Comparison of ENCODE assay signal across 10 cellular contexts in the genomic region with DNA sequence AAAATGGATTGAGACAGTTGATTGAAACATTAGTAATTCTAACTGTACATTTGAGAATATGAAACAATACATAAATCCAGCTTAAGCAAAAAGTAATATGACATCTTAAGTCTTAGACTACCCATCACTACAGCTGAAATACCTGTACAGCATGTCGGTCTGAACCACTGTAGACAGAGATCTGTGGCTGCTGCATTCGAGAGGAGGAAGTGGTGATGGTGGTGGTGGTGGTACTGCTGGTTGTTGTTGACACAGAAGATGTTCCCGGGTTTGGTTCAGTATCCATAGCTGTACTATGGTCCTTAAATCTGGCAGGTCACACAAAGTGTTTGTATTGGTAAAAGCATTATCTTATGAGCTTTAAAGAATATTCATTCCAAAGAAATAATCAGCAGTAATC. TPM values are rescaled to one million over a fixed set of nuclear protein-coding genes. Genes with fewer than 3 reads are reported as not detected.
A peak's percentile ranks its signal among the peaks of the same experiment; 100 is the strongest.
DNase-seq lines count a peak whose midpoint lies in the region; ATAC-seq and TF ChIP-seq lines count a peak whose summit lies in the region.
"Had no signal": no experiment of that assay in that cellular context is flagged by ENCODE, and none has a peak within 500 bp of the region (broad histone marks: within the 10 kb centered on the region; RNA-seq: fewer than 3 reads in every experiment).

No MANE protein-coding gene starts in this region.

- no peaks in the 10 kb centered on the region for H3K27me3 Mint-ChIP-seq in T-helper 1 cell treated with Interleukin-12 subunit alpha and Interleukin-12 subunit beta and Interleukin-4 antibody, amounts not matched to agents 30 μg/mL and 1 μg/mL, for 36 hours (ENCODE audit: low read depth)
- H3K27me3 Mint-ChIP-seq in brain: peaks cover 14% of the 10 kb centered on the region

- peak overlapping the region; percentile 54 for H3K4me3 Mint-ChIP-seq in T-helper 1 cell treated with Interleukin-12 subunit alpha and Interleukin-12 subunit beta and Interleukin-4 antibody, amounts not matched to agents 30 μg/mL and 1 μg/mL, for 36 hours
- H3K4me3 Mint-ChIP-seq in brain: peak overlapping the region; percentile 36 to 65 (median 60)

- no peak for TF ChIP-seq CTCF in brain (conservative IDR thresholded peaks at IDR 0.05)

- H3K9me3 Mint-ChIP-seq in T-helper 1 cell treated with Interleukin-12 subunit alpha and Interleukin-12 subunit beta and Interleukin-4 antibody, amounts not matched to agents 30 μg/mL and 1 μg/mL, for 36 hours: no peaks in the 10 kb centered on the region
- H3K9me3 Mint-ChIP-seq in brain: peaks cover 0 to 3% (median 0%) of the 10 kb centered on the region in 5 experiments

- DNase-seq in stimulated activated CD8-positive, alpha-beta memory T cell treated with anti-CD3 and anti-CD28 coated beads, Interleukin-4, amount 100 ng/mL, for 1 hour (ENCODE audit: low read depth in 2 of 2, low spot score in 1 of 2): peak; percentile 8 to 16
- DNase-seq in SHP77 treated with DMSO at 0.1 percent for 48 hours (lab: John Stamatoyannopoulos, UW) (no peak), NCI-H1436 treated with DMSO at 0.1 percent for 48 hours (lab: John Stamatoyannopoulos, UW) (no peak), NCI-H146 (lab: John Stamatoyannopoulos, UW) (no peak)
- DNase-seq: foreskin fibroblast had no signal

- peak overlapping the region; percentile 66 for H3K27ac Mint-ChIP-seq in T-helper 1 cell treated with Interleukin-12 subunit alpha and Interleukin-12 subunit beta and Interleukin-4 antibody, amounts not matched to agents 30 μg/mL and 1 μg/mL, for 36 hours
- peak overlapping the region; percentile 1 to 54 (median 12) for H3K27ac Mint-ChIP-seq in brain

- H3K36me3 Mint-ChIP-seq in T-helper 1 cell treated with Interleukin-12 subunit alpha and Interleukin-12 subunit beta and Interleukin-4 antibody, amounts not matched to agents 30 μg/mL and 1 μg/mL, for 36 hours (ENCODE audit: low read depth): peaks cover 30% of the 10 kb centered on the region
- H3K36me3 Mint-ChIP-seq in brain: peaks cover 42% of the 10 kb centered on the region

- ATAC-seq in GM19395 (IDR thresholded peaks at IDR 0.05; ENCODE audit: unreplicated experiment) (peak; percentile 31), GM18858 (IDR thresholded peaks at IDR 0.05; ENCODE audit: unreplicated experiment) (no peak)
- ATAC-seq: K562 had no signal

- H3K4me1 Mint-ChIP-seq in T-helper 1 cell treated with Interleukin-12 subunit alpha and Interleukin-12 subunit beta and Interleukin-4 antibody, amounts not matched to agents 30 μg/mL and 1 μg/mL, for 36 hours (ENCODE audit: low read depth): peaks cover 32% of the 10 kb centered on the region
- peaks cover 51% of the 10 kb centered on the region for H3K4me1 Mint-ChIP-seq in brain

RNA-seq across cellular contexts. Expression of gene PHC3, which starts 2.9 kb away (rescaled TPM):
- polyA plus RNA-seq in brain (ENCODE audit: insufficient read depth, low read depth, low replicate concordance): 5.3 TPM

RNA-seq across cellular contexts. Expression of gene PRKCI, which starts 43.6 kb away (rescaled TPM):
- polyA plus RNA-seq in brain (ENCODE audit: insufficient read depth, low read depth, low replicate concordance): 5.7 TPM

Comparison
In these comparisons a context has a peak if more than half of its experiments do, and no peak if none do; other contexts are left out.
1. DNase-seq: peak in stimulated activated CD8-positive, alpha-beta memory T cell treated with anti-CD3 and anti-CD28 coated beads, Interleukin-4, amount 100 ng/mL, for 1 hour (2 of 2); none in SHP77 treated with DMSO at 0.1 percent for 48 hours (single experiment), NCI-H1436 treated with DMSO at 0.1 percent for 48 hours (single experiment) and NCI-H146 (single experiment).